ENCODE assay signal across 8 cellular contexts in the genomic region with DNA sequence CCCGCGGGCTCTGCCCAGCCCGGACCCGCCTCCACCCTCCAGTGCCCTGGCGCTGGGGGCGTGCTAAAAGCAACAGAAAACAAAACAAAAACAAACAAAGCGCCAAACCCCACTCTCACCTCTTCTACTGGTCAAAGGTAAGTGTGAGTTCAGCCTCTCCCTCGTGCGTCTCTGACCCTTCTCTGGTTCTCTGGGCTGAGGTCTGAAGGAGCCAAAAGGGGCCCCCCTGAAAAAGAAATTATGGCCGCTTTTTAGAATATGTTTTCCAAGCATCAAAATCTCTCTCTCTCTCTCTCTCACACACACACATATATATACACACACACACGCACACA.
DNase-seq lines count a peak whose midpoint lies in the region; ATAC-seq, FAIRE-seq and TF ChIP-seq lines count a peak whose summit lies in the region.

No MANE protein-coding gene starts in this region.

- H3K27me3 ChIP-seq in heart right ventricle (peaks cover 0 to 96% (median 83%) of the 10 kb centered on the region in 7 donors), GM12878 (replicated peaks in 1 of 2; ENCODE audit: control insufficient read depth in 2 of 2, insufficient read depth in 2 of 2, low read length in 1 of 2) (peaks cover under 1 to 5% of the 10 kb centered on the region in 2 experiments; a peak in 2 of 4 replicates), mesendoderm (ENCODE audit: insufficient read depth, low read length, poor library complexity) (peaks cover 9% of the 10 kb centered on the region), ovary (no peaks in the 10 kb centered on the region)

- H3K4ac ChIP-seq in mesendoderm (ENCODE audit: low read depth, low read length), result no peak overlapping the region

- no peak overlapping the region for H3K9ac ChIP-seq in GM12878 (ENCODE audit: control insufficient read depth, insufficient read depth, low read length)
- peak overlapping the region; percentile 55 for H3K9ac ChIP-seq in mesendoderm (ENCODE audit: low read length)

- TF ChIP-seq EP300 in GM12878 (IDR thresholded peaks at IDR 0.05; ENCODE audit: borderline replicate concordance in 1 of 2, control insufficient read depth in 1 of 2, low read depth in 2 of 2, low read length in 2 of 2), result no peak
- no peak for TF ChIP-seq EP300 in ovary (IDR thresholded peaks at IDR 0.05)

- WGBS in heart right ventricle, 2 donors, result 18 to 22% methylated on average over 11 of the region's 11 CpGs
- WGBS in GM12878 (ENCODE audit: insufficient coverage, insufficient replicate concordance, low lambda C conversion rate, missing lambda C conversion rate), result 53% methylated on average over 5 of the region's 11 CpGs
- no CpG with 5 or more reads among the region's 11 CpGs for WGBS in mesendoderm (ENCODE audit: extremely low coverage, insufficient coverage, low lambda C conversion rate)
- WGBS in urinary bladder, result 24% methylated on average over 11 of the region's 11 CpGs
- 10 to 17% (median 15%) methylated on average over 11 of the region's 11 CpGs for WGBS in ovary, 3 donors

- no peaks in the 10 kb centered on the region for H4K20me1 ChIP-seq in GM12878 (ENCODE audit: control insufficient read depth, insufficient read depth)

- CTCF ChIA-PET in GM12878 (lab: Yijun Ruan, JAX), result interaction anchor here (0.6 to 5.2 kb wide), 14 partner anchors 9 to 1818 kb away, joined by 3 to 24 read pairs (median 4); no protein-coding TSS in a partner anchor

- POLR2A ChIA-PET in GM12878 (lab: Charles Lee), result no interaction called here

- intact Hi-C loops in heart right ventricle (cut with DNase I) (loop anchor here in 8 of 10 donors (5.0 to 10.0 kb wide), 5 partner anchors 910 to 1820 kb away; no protein-coding TSS in a partner anchor), cardiac septum (cut with DNase I) (loop anchor here (5.0 to 10.0 kb wide), 2 partner anchors 390 to 917 kb away; no protein-coding TSS in a partner anchor), GM12878 (cut with micrococcal nuclease; ENCODE audit: unreplicated experiment) (loop anchor here (1.0 to 10.0 kb wide), 5 partner anchors 232 to 1820 kb away; no protein-coding TSS in a partner anchor), ovary (cut with DNase I) (loop anchor here in 1 of 4 donors (5.0 kb wide), 1 partner anchor 1082 kb away; no protein-coding TSS in a partner anchor)

- H3K27ac ChIP-seq in heart right ventricle (no peak overlapping the region), GM12878 (ENCODE audit: control insufficient read depth, insufficient read depth) (no peak overlapping the region), mesendoderm (ENCODE audit: low read depth, low read length) (no peak overlapping the region), urinary bladder (ENCODE audit: low read depth) (no peak overlapping the region), ovary (no peak overlapping the region), caudate nucleus (ENCODE audit: low read depth, low read length) (no peak overlapping the region)

- no peak for DNase-seq in heart right ventricle
- DNase-seq in cardiac septum (ENCODE audit: low spot score), result no peak
- DNase-seq in GM12878 (ENCODE audit: low read depth, low spot score), result no peak
- no peak for DNase-seq in mesendoderm
- no peak for DNase-seq in ovary
- no peak for DNase-seq in GM20000 (ENCODE audit: low spot score)
- DNase-seq in caudate nucleus (lab: John Stamatoyannopoulos, UW), result no peak

- TF ChIP-seq POLR2A in GM12878 (IDR thresholded peaks at IDR 0.05; ENCODE audit: low read depth, low read length) (no peak), ovary (IDR thresholded peaks at IDR 0.05) (no peak)

- no TSS peak for BruUV-seq in GM12878 (replicated peaks; lab: Mats Ljungman, UMichigan)

- H3K4me1 ChIP-seq in heart right ventricle (peaks cover 0 to 15% (median 10%) of the 10 kb centered on the region in 9 donors), GM12878 (ENCODE audit: control insufficient read depth, insufficient read depth, low read length) (no peaks in the 10 kb centered on the region), mesendoderm (ENCODE audit: control insufficient read depth, low read depth, low read length) (no peaks in the 10 kb centered on the region), urinary bladder (ENCODE audit: insufficient read depth) (no peaks in the 10 kb centered on the region), ovary (ENCODE audit: insufficient read depth) (peaks cover 3% of the 10 kb centered on the region)

- H2BK120ac ChIP-seq in mesendoderm (ENCODE audit: low read depth, low read length), result no peak overlapping the region

- no peak overlapping the region for H3K23ac ChIP-seq in mesendoderm (ENCODE audit: low read length)

- H2BK5ac ChIP-seq in mesendoderm (ENCODE audit: low read length), result no peak overlapping the region

- H3K79me2 ChIP-seq in GM12878 (ENCODE audit: control insufficient read depth, insufficient read depth, low read length) (no peaks in the 10 kb centered on the region), mesendoderm (ENCODE audit: control insufficient read depth, insufficient read depth, low read length) (no peaks in the 10 kb centered on the region)

- in situ Hi-C loops in GM12878 (cut with MboI), result no loop called here

- peak in 3 of 9 donors; percentile 3 to 22 (median 7) for TF ChIP-seq CTCF in heart right ventricle (IDR thresholded peaks at IDR 0.05)
- no peak for TF ChIP-seq CTCF in GM12878 (IDR thresholded peaks at IDR 0.05 in 2 of 3, conservative IDR thresholded peaks at IDR 0.05 in 1 of 3; ENCODE audit: control insufficient read depth in 2 of 3, extremely low read depth in 1 of 3, insufficient read depth in 1 of 3, low read depth in 3 of 3, low read length in 3 of 3)
- peak in 1 of 3 donors; percentile 3 for TF ChIP-seq CTCF in ovary (IDR thresholded peaks at IDR 0.05)
- no peak for TF ChIP-seq CTCF in GM20000 (IDR thresholded peaks at IDR 0.05; ENCODE audit: extremely low read depth, missing control alignments)

- RAD21 ChIA-PET in GM12878 (lab: Charles Lee; ENCODE audit: unreplicated experiment), result interaction anchor here (1.0 kb wide), 1 partner anchor 1089 kb away, joined by 6 read pairs; no protein-coding TSS in a partner anchor

- H3K56ac ChIP-seq in mesendoderm (ENCODE audit: low read length), result peak overlapping the region; percentile 66

- no peak overlapping the region for H4K5ac ChIP-seq in mesendoderm (ENCODE audit: low read length)

- peak overlapping the region; percentile 40 for H4K8ac ChIP-seq in mesendoderm (ENCODE audit: low read depth, low read length)

- H3K9me3 ChIP-seq in heart right ventricle (no peaks in the 10 kb centered on the region), GM12878 (replicated peaks; ENCODE audit: control insufficient read depth, insufficient read depth, low read length) (no peaks in the 10 kb centered on the region), ovary (no peaks in the 10 kb centered on the region)

- H3K4me2 ChIP-seq in GM12878 (ENCODE audit: control insufficient read depth, insufficient read depth), result peak overlapping the region; percentile 97
- peak overlapping the region; percentile 43 for H3K4me2 ChIP-seq in mesendoderm (ENCODE audit: low read length)

- ATAC-seq in heart right ventricle (no peak), GM12878 (no peak)

- FAIRE-seq in GM12878 (lab: Jason Lieb, UNC), result no peak

- H3K4me3 ChIP-seq in heart right ventricle, result peak overlapping the region in 9 of 10 donors; percentile 42 to 59 (median 56)
- no peak overlapping the region; the same call in 1 of the 2 replicates for H3K4me3 ChIP-seq in GM12878
- H3K4me3 ChIP-seq in mesendoderm (ENCODE audit: low read length), result no peak overlapping the region
- peak overlapping the region; percentile 37 for H3K4me3 ChIP-seq in urinary bladder (ENCODE audit: low read depth, low read length)
- no peak overlapping the region for H3K4me3 ChIP-seq in ovary

- H2AK5ac ChIP-seq in mesendoderm (ENCODE audit: low read length), result no peak overlapping the region

- peak overlapping the region; percentile 39 for H3K18ac ChIP-seq in mesendoderm (ENCODE audit: low read length)

- TF ChIP-seq RAD21 in GM12878 (IDR thresholded peaks at IDR 0.05; ENCODE audit: insufficient read depth, low read depth, low read length), result no peak

- SMC1A ChIA-PET in GM12878 (lab: Charles Lee; ENCODE audit: uncharacterized antibody, unreplicated experiment), result interaction anchor here (0.6 to 1.9 kb wide), 5 partner anchors 813 to 1255 kb away, joined by 3 to 8 read pairs (median 3); no protein-coding TSS in a partner anchor

- H3K36me3 ChIP-seq in heart right ventricle (no peaks in the 10 kb centered on the region), GM12878 (ENCODE audit: control insufficient read depth in 2 of 2, insufficient read depth in 2 of 2, low read length in 1 of 2) (no peaks in the 10 kb centered on the region), mesendoderm (ENCODE audit: control insufficient read depth, insufficient read depth, low read length) (no peaks in the 10 kb centered on the region), urinary bladder (ENCODE audit: insufficient read depth) (no peaks in the 10 kb centered on the region), ovary (no peaks in the 10 kb centered on the region)

- no peak overlapping the region for H2AFZ ChIP-seq in GM12878 (ENCODE audit: control insufficient read depth, low read depth, low read length)

- no peaks in the 10 kb centered on the region for H3K79me1 ChIP-seq in mesendoderm (ENCODE audit: low read length)

- no peak overlapping the region for H2BK15ac ChIP-seq in mesendoderm (replicated peaks; ENCODE audit: low read depth)

TF ChIP-seq in GM12878, 131 proteins besides CTCF, POLR2A, EP300 and RAD21 (continues in another document):
- TF ChIP-seq YY1 (IDR thresholded peaks at IDR 0.05; ENCODE audit: low read depth, low read length), result no peak
- TF ChIP-seq SREBF2 (IDR thresholded peaks at IDR 0.05; ENCODE audit: low read length), result no peak
- TF ChIP-seq EGR1 (IDR thresholded peaks at IDR 0.05; ENCODE audit: borderline replicate concordance in 1 of 2, low read depth in 2 of 2, low read length in 2 of 2), result no peak
- TF ChIP-seq RAD51 (IDR thresholded peaks at IDR 0.05), result no peak
- TF ChIP-seq, protein P1, sequence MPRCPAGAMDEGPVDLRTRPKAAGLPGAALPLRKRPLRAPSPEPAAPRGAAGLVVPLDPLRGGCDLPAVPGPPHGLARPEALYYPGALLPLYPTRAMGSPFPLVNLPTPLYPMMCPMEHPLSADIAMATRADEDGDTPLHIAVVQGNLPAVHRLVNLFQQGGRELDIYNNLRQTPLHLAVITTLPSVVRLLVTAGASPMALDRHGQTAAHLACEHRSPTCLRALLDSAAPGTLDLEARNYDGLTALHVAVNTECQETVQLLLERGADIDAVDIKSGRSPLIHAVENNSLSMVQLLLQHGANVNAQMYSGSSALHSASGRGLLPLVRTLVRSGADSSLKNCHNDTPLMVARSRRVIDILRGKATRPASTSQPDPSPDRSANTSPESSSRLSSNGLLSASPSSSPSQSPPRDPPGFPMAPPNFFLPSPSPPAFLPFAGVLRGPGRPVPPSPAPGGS (IDR thresholded peaks at IDR 0.05; ENCODE audit: borderline replicate concordance, insufficient read depth, low read depth, low read length, poor library complexity, severe bottlenecking), result no peak
- no peak for TF ChIP-seq TARDBP (IDR thresholded peaks at IDR 0.05; ENCODE audit: borderline replicate concordance)

Comparison
In these comparisons a context has a peak if more than half of its experiments do, and no peak if none do; other contexts are left out.
1. H3K4me3 ChIP-seq: peak in heart right ventricle (9 of 10) and urinary bladder (single experiment); none in GM12878 (single experiment), mesendoderm (single experiment) and ovary (single experiment).